ENCODE assay signal across 8 cellular contexts in genomic region chr9:131738838-131739191, GRCh38. TPM values are rescaled to one million over a fixed set of nuclear protein-coding genes. Genes with fewer than 3 reads are reported as not detected.
DNase-seq lines count a peak whose midpoint lies in the region; ATAC-seq, FAIRE-seq and TF ChIP-seq lines count a peak whose summit lies in the region.

No MANE protein-coding gene starts in this region.

- DNase-seq in A673 (ENCODE audit: low spot score) (peak; percentile 26), GM19239 (ENCODE audit: insufficient read length, low spot score) (no peak), keratinocyte (ENCODE audit: low read depth, low spot score) (no peak), testis (no peak), NCI-H446 treated with DMSO at 0.1 percent for 48 hours (lab: John Stamatoyannopoulos, UW) (no peak)
- no peak for DNase-seq in stimulated activated naive CD4-positive, alpha-beta T cell treated with Interleukin-2 at 50 U/mL for 16 hours (lab: John Stamatoyannopoulos, UW)

- no peaks in the 10 kb centered on the region for H3K27me3 ChIP-seq in A673 (replicated peaks; ENCODE audit: insufficient read depth, low read depth, low read length, poor library complexity)
- no peaks in the 10 kb centered on the region for H3K27me3 ChIP-seq in keratinocyte (ENCODE audit: control insufficient read depth, extremely low read depth, insufficient read depth, low read length)
- H3K27me3 ChIP-seq in testis = no peaks in the 10 kb centered on the region

- H4K20me1 ChIP-seq in keratinocyte (ENCODE audit: control insufficient read depth, extremely low read depth, insufficient read depth, low read length) = peaks cover 14% of the 10 kb centered on the region

- peak overlapping the region; percentile 73 for H3K27ac ChIP-seq in A673 (ENCODE audit: low read depth, low read length, poor library complexity, severe bottlenecking)
- peak overlapping the region; percentile 55 for H3K27ac ChIP-seq in keratinocyte (ENCODE audit: control insufficient read depth, insufficient read depth, low read length)
- peak overlapping the region; percentile 34 to 88 for H3K27ac ChIP-seq in testis

- POLR2A ChIA-PET in A673 (lab: Charles Lee; ENCODE audit: low non-redundant PET) = no interaction called here

- ATAC-seq in GM18870 (IDR thresholded peaks at IDR 0.05; ENCODE audit: unreplicated experiment) = no peak

- H3K4me3 ChIP-seq in A673 (ENCODE audit: low read depth, low read length, poor library complexity, severe bottlenecking) (peak overlapping the region; percentile 79), keratinocyte (ENCODE audit: control insufficient read depth in 2 of 3, extremely low read depth in 1 of 3, insufficient read depth in 2 of 3, low read depth in 1 of 3, low read length in 3 of 3) (peak overlapping the region; percentile 56 to 83 (median 80)), testis (peak overlapping the region; percentile 62 to 72)

- no peak for TF ChIP-seq POLR2A in testis (IDR thresholded peaks at IDR 0.05)

- peaks cover 7% of the 10 kb centered on the region for H3K9me1 ChIP-seq in keratinocyte (ENCODE audit: control insufficient read depth, extremely low read depth, insufficient read depth, low read length)

- H3K27ac Mint-ChIP-seq in activated naive CD8-positive, alpha-beta T cell = peak overlapping the region; percentile 93

- H3K79me2 ChIP-seq in keratinocyte (ENCODE audit: control insufficient read depth, insufficient read depth, low read length) = peaks cover 42% of the 10 kb centered on the region

- peak overlapping the region; percentile 96 for H3K4me3 Mint-ChIP-seq in activated naive CD8-positive, alpha-beta T cell

- H3K9me3 ChIP-seq in A673 (ENCODE audit: low read depth, low read length, poor library complexity, severe bottlenecking) (no peaks in the 10 kb centered on the region), keratinocyte (ENCODE audit: control insufficient read depth, low read depth, low read length) (no peaks in the 10 kb centered on the region), testis (no peaks in the 10 kb centered on the region)

- H3K4me2 ChIP-seq in keratinocyte (ENCODE audit: control insufficient read depth, extremely low read depth, insufficient read depth, low read depth, low read length) = peak overlapping the region; percentile 99

- no peaks in the 10 kb centered on the region for H3K27me3 Mint-ChIP-seq in activated naive CD8-positive, alpha-beta T cell

- intact Hi-C loops in A673 (cut with micrococcal nuclease; ENCODE audit: unreplicated experiment) = no loop called here
- intact Hi-C loops in testis (cut with DNase I; ENCODE audit: low total_unique reads) = loop anchor here (2.0 kb wide), 1 partner anchor 146 kb away; no protein-coding TSS in a partner anchor

- peaks cover 64% of the 10 kb centered on the region for H3K4me1 Mint-ChIP-seq in activated naive CD8-positive, alpha-beta T cell (ENCODE audit: low read depth)

- H2AFZ ChIP-seq in keratinocyte (ENCODE audit: control insufficient read depth, low read length) = no peak overlapping the region

- no TSS peak for BruUV-seq in A673 (replicated peaks; lab: Mats Ljungman, UMichigan)

- CTCF ChIA-PET in A673 (lab: Charles Lee) = interaction anchor here (0.8 to 2.1 kb wide), 2 partner anchors 31 to 147 kb away, joined by 3 to 8 read pairs; no protein-coding TSS in a partner anchor

- H3K9ac ChIP-seq in keratinocyte (ENCODE audit: control insufficient read depth, extremely low read depth, insufficient read depth, low read length) = peak overlapping the region; percentile 85

- dilution Hi-C loops in keratinocyte (cut with MboI; ENCODE audit: extremely low pct_ligation_motif_present, low sequenced_read_pairs) = no loop called here

- WGBS in testis, 2 donors = 21 to 24% methylated on average over 6 to 7 of the region's 7 CpGs

- H3K36me3 Mint-ChIP-seq in activated naive CD8-positive, alpha-beta T cell = peaks cover 2% of the 10 kb centered on the region

- H3K4me1 ChIP-seq in A673 (ENCODE audit: insufficient read depth, low read length, poor library complexity, severe bottlenecking) = peaks cover 11% of the 10 kb centered on the region
- H3K4me1 ChIP-seq in keratinocyte (ENCODE audit: control insufficient read depth, extremely low read depth, insufficient read depth, low read length) = peaks cover 32% of the 10 kb centered on the region
- H3K4me1 ChIP-seq in testis = peaks cover 12% of the 10 kb centered on the region

- TF ChIP-seq CTCF in A673 (conservative IDR thresholded peaks at IDR 0.05; ENCODE audit: low read depth, low read length) = no peak
- TF ChIP-seq CTCF in keratinocyte (optimal IDR thresholded peaks at IDR 0.05 in 1 of 3, IDR thresholded peaks at IDR 0.05 in 1 of 3, conservative IDR thresholded peaks at IDR 0.05 in 1 of 3; ENCODE audit: extremely low read depth in 1 of 3, insufficient read depth in 2 of 3, low read length in 3 of 3) = no peak
- TF ChIP-seq CTCF in testis (IDR thresholded peaks at IDR 0.05) = no peak

- FAIRE-seq in GM19239 (lab: Jason Lieb, UNC) (peak; percentile 68), keratinocyte (lab: Jason Lieb, UNC) (no peak)

- H3K9me3 Mint-ChIP-seq in activated naive CD8-positive, alpha-beta T cell (ENCODE audit: low read depth) = no peaks in the 10 kb centered on the region

- no peaks in the 10 kb centered on the region for H3K36me3 ChIP-seq in A673 (ENCODE audit: insufficient read depth, low read length, poor library complexity, severe bottlenecking)
- peaks cover 0 to 8% of the 10 kb centered on the region in 2 experiments for H3K36me3 ChIP-seq in keratinocyte (ENCODE audit: control insufficient read depth in 2 of 2, extremely low read depth in 1 of 2, insufficient read depth in 2 of 2, low read length in 2 of 2)
- H3K36me3 ChIP-seq in testis (ENCODE audit: low read depth, missing control alignments) = no peaks in the 10 kb centered on the region

RNA-seq across cellular contexts. Expression of gene RAPGEF1, which starts 1.1 kb away (rescaled TPM):
- total RNA-seq in A673 (2021) (56.4 and 61.5 TPM in 2 replicates), testis (10 to 100 TPM; 55.8 to 56.9 TPM)
- polyA plus RNA-seq in keratinocyte (18.5 to 30.1 TPM (median 19.2 TPM) in 3 replicates), testis (ENCODE audit: insufficient read depth, low read depth, low replicate concordance) (36.1 TPM)
- 12.1 TPM for polyA plus RNA-seq in keratinocyte (2011; ENCODE audit: low read depth)
- polyA plus RNA-seq in keratinocyte (2011; cell fraction: cytosol; rRNA removed) = 19.0 and 25.8 TPM in 2 replicates
- polyA plus RNA-seq in keratinocyte (2011; cell fraction: nucleus; rRNA removed) = 29.1 and 30.6 TPM in 2 replicates
- polyA plus RNA-seq in keratinocyte (2012; ENCODE audit: low replicate concordance) = 13.3 and 28.0 TPM in 2 replicates
- 22.0 to 50.7 TPM (median 27.9 TPM) in 3 replicates for polyA minus RNA-seq in keratinocyte
- 21.5 TPM for polyA minus RNA-seq in keratinocyte (2011; cell fraction: cytosol; rRNA and poly(A)+ RNA removed)
- 16.7 and 26.4 TPM in 2 replicates for polyA minus RNA-seq in keratinocyte (2011; cell fraction: nucleus; rRNA and poly(A)+ RNA removed)
